ENCODE assay signal across 15 cellular contexts in the genomic region with DNA sequence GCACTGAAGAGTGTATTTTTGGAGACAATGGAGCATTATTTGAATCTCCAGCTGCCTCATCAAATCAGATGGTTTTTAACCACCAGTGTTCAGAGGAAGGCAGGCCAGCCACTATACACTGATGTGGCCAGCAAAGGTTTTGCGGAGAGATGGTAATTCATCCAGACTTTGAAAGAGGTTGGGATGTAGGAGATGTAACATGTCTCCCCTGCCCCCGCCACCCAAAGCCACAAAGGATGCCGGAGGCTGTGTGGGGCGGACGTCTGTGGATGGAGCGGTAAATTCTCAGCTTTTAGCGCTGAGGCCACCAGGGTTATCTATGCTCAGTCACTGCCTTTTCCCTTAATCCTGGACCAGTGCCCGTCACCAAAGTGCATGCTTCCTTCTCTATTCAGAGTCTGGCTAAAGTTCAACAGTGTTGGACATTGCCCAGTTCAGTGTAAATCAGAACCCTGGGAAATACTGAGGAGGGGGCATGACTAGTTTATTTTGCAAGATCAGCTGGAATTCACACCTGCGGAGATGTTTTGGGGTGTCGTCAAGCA. TPM values are rescaled to one million over a fixed set of nuclear protein-coding genes. Genes with fewer than 3 reads are reported as not detected.
DNase-seq lines count a peak whose midpoint lies in the region; ATAC-seq, FAIRE-seq and TF ChIP-seq lines count a peak whose summit lies in the region.
"Had no signal": no experiment of that assay in that cellular context is flagged by ENCODE, and none has a peak within 500 bp of the region (broad histone marks: within the 10 kb centered on the region; RNA-seq: fewer than 3 reads in every experiment).

No MANE protein-coding gene starts in this region.

- intact Hi-C loops in right cardiac atrium (cut with DNase I) (no loop called here), cardiac septum (cut with DNase I) (no loop called here), HepG2 (cut with micrococcal nuclease; ENCODE audit: unreplicated experiment) (no loop called here)

- 23% methylated on average over 10 of the region's 10 CpGs for WGBS in right cardiac atrium
- WGBS in HepG2 (ENCODE audit: low lambda C conversion rate), result 29% methylated on average over 10 of the region's 10 CpGs

- H3K4me2 ChIP-seq in HepG2 (ENCODE audit: low read depth, low read length), result no peak overlapping the region

- BruUV-seq in HepG2 (replicated peaks; lab: Mats Ljungman, UMichigan), result no TSS peak

- no peak for TF ChIP-seq EP300 in HepG2 (IDR thresholded peaks at IDR 0.05; ENCODE audit: low read depth in 2 of 2, low read length in 2 of 2)
- TF ChIP-seq EP300 in HepG2 (CRISPR knock-in tag; IDR thresholded peaks at IDR 0.05; ENCODE audit: borderline replicate concordance), result no peak

- H3K79me2 ChIP-seq in HepG2 (ENCODE audit: insufficient read depth, low read length), result no peaks in the 10 kb centered on the region

- in situ Hi-C loops in astrocyte of the spinal cord (cut with HindIII; ENCODE audit: low sequenced_read_pairs), result no loop called here
- in situ Hi-C loops in HepG2 (cut with HindIII; ENCODE audit: extremely low pct_ligation_motif_present, low pct_unique_long_range_greater_than_20kb), result no loop called here

- DNase-seq in right cardiac atrium (peak in 2 of 3 donors; percentile 62 to 68), cardiac septum (ENCODE audit: low spot score) (no peak), astrocyte of the spinal cord (ENCODE audit: low read depth, low spot score) (peak; percentile 58), HepG2 (ENCODE audit: low spot score) (peak; percentile 50), WERI-Rb-1 (no peak), NCI-H1436 treated with DMSO at 0.1 percent for 48 hours (lab: John Stamatoyannopoulos, UW) (no peak)
- no peak for DNase-seq in stimulated activated CD4-positive, alpha-beta T cell treated with anti-CD3 and anti-CD28 coated beads, Interleukin-4, amount 100 ng/mL, for 24 hours
- DNase-seq: activated B cell treated with CpG ODN at 0.5 μM for 24 hours, activated gamma-delta T cell, NCI-H226 had no signal

- FAIRE-seq in HepG2 (lab: Jason Lieb, UNC), result peak; percentile 77
- FAIRE-seq: endometrium, GM12891 had no signal

- H2AFZ ChIP-seq in HepG2 (ENCODE audit: low read length), result no peak overlapping the region
- H2AFZ ChIP-seq: parathyroid adenoma had no signal

- no peak for TF ChIP-seq POLR2A in HepG2 (IDR thresholded peaks at IDR 0.05; ENCODE audit: insufficient read depth in 1 of 2, low read depth in 2 of 2, low read length in 2 of 2)

- H3K27ac ChIP-seq in right cardiac atrium (ENCODE audit: low read length) (no peak overlapping the region), HepG2 (ENCODE audit: extremely low read length, insufficient read depth, low read length) (peak overlapping the region; percentile 11), WERI-Rb-1 (no peak overlapping the region)
- H3K27ac ChIP-seq: parathyroid adenoma, suprapubic skin had no signal

- ATAC-seq in right cardiac atrium (peak in 1 of 2 donors; percentile 42), HepG2 (peak; percentile 71), HG02840 (IDR thresholded peaks at IDR 0.05; ENCODE audit: low FRiP score, unreplicated experiment) (no peak)

- H3K9me3 ChIP-seq in right cardiac atrium (ENCODE audit: control insufficient read depth, low read length) (no peaks in the 10 kb centered on the region), HepG2 (ENCODE audit: low read length) (no peaks in the 10 kb centered on the region), WERI-Rb-1 (ENCODE audit: severe bottlenecking) (no peaks in the 10 kb centered on the region)
- H3K9me3 ChIP-seq: suprapubic skin had no signal

- H3K36me3 ChIP-seq in HepG2 (replicated peaks in 1 of 2; ENCODE audit: control insufficient read depth in 1 of 2, insufficient read depth in 2 of 2, low read length in 2 of 2) (peaks cover 6 to 10% of the 10 kb centered on the region in 2 experiments; a peak in 4 of 5 replicates), WERI-Rb-1 (no peaks in the 10 kb centered on the region)

- no peaks in the 10 kb centered on the region for H4K20me1 ChIP-seq in HepG2 (ENCODE audit: insufficient read depth, low read length)

- CTCF ChIA-PET in HepG2 (lab: Yijun Ruan, JAX; ENCODE audit: low intra/inter-chr PET ratio, low total read pairs), result no interaction called here

- POLR2A ChIA-PET in HepG2 (lab: Yijun Ruan, JAX), result interaction anchor here (1.4 kb wide), 1 partner anchor 12 kb away, joined by 7 read pairs; the partner anchor contains the start of gene SRRT

- H3K27me3 ChIP-seq in right cardiac atrium (ENCODE audit: control insufficient read depth, insufficient read depth) (no peaks in the 10 kb centered on the region), HepG2 (ENCODE audit: control insufficient read depth in 1 of 2, insufficient read depth in 2 of 2, low read length in 2 of 2) (no peaks in the 10 kb centered on the region), WERI-Rb-1 (ENCODE audit: insufficient read depth, low read depth, severe bottlenecking) (no peaks in the 10 kb centered on the region)
- H3K27me3 ChIP-seq: suprapubic skin had no signal

- no peak for TF ChIP-seq CTCF in astrocyte of the spinal cord (IDR thresholded peaks at IDR 0.05; ENCODE audit: low read depth, low read length)
- no peak for TF ChIP-seq CTCF in HepG2 (CRISPR knock-in tag; IDR thresholded peaks at IDR 0.05)
- no peak for TF ChIP-seq CTCF in WERI-Rb-1 (IDR thresholded peaks at IDR 0.05; ENCODE audit: low read depth, low read length)

- no peak overlapping the region for H3K9ac ChIP-seq in HepG2 (ENCODE audit: insufficient read depth, low read depth, low read length)
- H3K9ac ChIP-seq: parathyroid adenoma had no signal

- H3K4me1 ChIP-seq in right cardiac atrium (ENCODE audit: control insufficient read depth, insufficient read depth, low read length), result no peaks in the 10 kb centered on the region
- peaks cover 19% of the 10 kb centered on the region for H3K4me1 ChIP-seq in HepG2 (ENCODE audit: insufficient read depth, low read length)

- H3K4me3 ChIP-seq in right cardiac atrium (ENCODE audit: low read length) (no peak overlapping the region), astrocyte of the spinal cord (ENCODE audit: low read depth, low read length) (no peak overlapping the region), HepG2 (replicated peaks in 1 of 3; ENCODE audit: insufficient read depth in 1 of 3, low read depth in 2 of 3, low read length in 3 of 3) (no peak overlapping the region), WERI-Rb-1 (ENCODE audit: low read depth, low read length) (no peak overlapping the region)
- H3K4me3 ChIP-seq: suprapubic skin had no signal

- no peak for TF ChIP-seq RAD21 in HepG2 (CRISPR knock-in tag; IDR thresholded peaks at IDR 0.05)

RNA-seq across cellular contexts. Expression of gene TRIP6, which starts 3.7 kb away (rescaled TPM):
- total RNA-seq in right cardiac atrium (10 to 100 TPM; 34.1 to 49.6 (median 46.9) TPM), cardiac septum (24.4 TPM), HepG2 (2016; rRNA removed; fragmentation: Illumina TruSeq; extraction: Trizol) (0.38 TPM in 1 of 2 replicates, not detected in the other)
- polyA plus RNA-seq in right cardiac atrium (31.4 TPM), HepG2 (2011; rRNA removed) (0.30 and 0.34 TPM in 2 replicates)
- 0.61 and 0.71 TPM in 2 replicates for total RNA-seq in HepG2 (2016; cell fraction: cytosol; rRNA removed; fragmentation: Illumina TruSeq; extraction: Trizol; ENCODE audit: low read depth)
- 0.22 and 0.35 TPM in 2 replicates for total RNA-seq in HepG2 (2016; cell fraction: insoluble cytoplasmic fraction; rRNA removed; fragmentation: Illumina TruSeq; extraction: Trizol)
- total RNA-seq in HepG2 (2016; cell fraction: membrane; rRNA removed; fragmentation: Illumina TruSeq; extraction: Trizol), result 0.15 and 0.41 TPM in 2 replicates
- total RNA-seq in HepG2 (2016; cell fraction: nucleus; rRNA removed; fragmentation: Illumina TruSeq; extraction: Trizol), result 0.41 and 0.65 TPM in 2 replicates
- polyA plus RNA-seq in HepG2 (2011; cell fraction: cytosol; rRNA removed), result 0.13 and 0.21 TPM in 2 replicates
- 0.99 and 1.1 TPM in 2 replicates for polyA plus RNA-seq in HepG2 (2011; cell fraction: nucleus; rRNA removed)
- 0.24 and 0.55 TPM in 2 replicates for polyA plus RNA-seq in HepG2 (2012)
- polyA plus RNA-seq in HepG2 (2016; cell fraction: cytosol; fragmentation: Illumina TruSeq; extraction: Trizol; ENCODE audit: low read depth), result 0.20 and 0.31 TPM in 2 replicates
- polyA plus RNA-seq in HepG2 (2016; cell fraction: insoluble cytoplasmic fraction; fragmentation: Illumina TruSeq; extraction: Trizol; ENCODE audit: low read depth), result 0.19 and 0.32 TPM in 2 replicates
- polyA plus RNA-seq in HepG2 (2016; cell fraction: membrane; fragmentation: Illumina TruSeq; extraction: Trizol; ENCODE audit: low read depth), result 0.09 and 0.10 TPM in 2 replicates
- polyA plus RNA-seq in HepG2 (2016; cell fraction: nucleus; fragmentation: Illumina TruSeq; extraction: Trizol; ENCODE audit: insufficient read depth, low read depth), result 1.4 and 2.7 TPM in 2 replicates
- 0.32 and 43.8 TPM in 2 replicates for polyA minus RNA-seq in HepG2 (2011; rRNA and poly(A)+ RNA removed; ENCODE audit: low replicate concordance)
- polyA minus RNA-seq in HepG2 (2011; cell fraction: cytosol; rRNA and poly(A)+ RNA removed), result 0.53 and 0.69 TPM in 2 replicates
- 0.62 and 0.90 TPM in 2 replicates for polyA minus RNA-seq in HepG2 (2011; cell fraction: nucleus; rRNA and poly(A)+ RNA removed)

RNA-seq across cellular contexts. Expression of gene SLC12A9, which starts 11.0 kb away (rescaled TPM):
- total RNA-seq in right cardiac atrium (10 to 100 TPM in 3 of 4 donors, 1 to 10 TPM in 1; 9.3 to 16.9 (median 12.6) TPM), cardiac septum (6.9 TPM), HepG2 (2016; rRNA removed; fragmentation: Illumina TruSeq; extraction: Trizol) (5.4 and 16.6 TPM in 2 replicates)
- polyA plus RNA-seq in right cardiac atrium (6.4 TPM), HepG2 (2011; rRNA removed) (8.7 and 13.9 TPM in 2 replicates)
- total RNA-seq in HepG2 (2016; cell fraction: cytosol; rRNA removed; fragmentation: Illumina TruSeq; extraction: Trizol; ENCODE audit: low read depth), result 4.7 and 5.6 TPM in 2 replicates
- 5.6 and 18.2 TPM in 2 replicates for total RNA-seq in HepG2 (2016; cell fraction: insoluble cytoplasmic fraction; rRNA removed; fragmentation: Illumina TruSeq; extraction: Trizol)
- 7.9 and 9.1 TPM in 2 replicates for total RNA-seq in HepG2 (2016; cell fraction: membrane; rRNA removed; fragmentation: Illumina TruSeq; extraction: Trizol)
- 14.7 and 18.3 TPM in 2 replicates for total RNA-seq in HepG2 (2016; cell fraction: nucleus; rRNA removed; fragmentation: Illumina TruSeq; extraction: Trizol)
- polyA plus RNA-seq in HepG2 (2011; cell fraction: cytosol; rRNA removed), result 6.6 and 7.9 TPM in 2 replicates
- polyA plus RNA-seq in HepG2 (2011; cell fraction: nucleus; rRNA removed), result 25.6 and 27.8 TPM in 2 replicates
- 6.2 and 8.0 TPM in 2 replicates for polyA plus RNA-seq in HepG2 (2012)
- 1.6 and 2.0 TPM in 2 replicates for polyA plus RNA-seq in HepG2 (2016; cell fraction: cytosol; fragmentation: Illumina TruSeq; extraction: Trizol; ENCODE audit: low read depth)
- 4.7 and 6.3 TPM in 2 replicates for polyA plus RNA-seq in HepG2 (2016; cell fraction: insoluble cytoplasmic fraction; fragmentation: Illumina TruSeq; extraction: Trizol; ENCODE audit: low read depth)
- polyA plus RNA-seq in HepG2 (2016; cell fraction: membrane; fragmentation: Illumina TruSeq; extraction: Trizol; ENCODE audit: low read depth), result 4.0 and 4.6 TPM in 2 replicates
- polyA plus RNA-seq in HepG2 (2016; cell fraction: nucleus; fragmentation: Illumina TruSeq; extraction: Trizol; ENCODE audit: insufficient read depth, low read depth), result 31.8 and 35.4 TPM in 2 replicates
- 12.3 and 25.2 TPM in 2 replicates for polyA minus RNA-seq in HepG2 (2011; rRNA and poly(A)+ RNA removed; ENCODE audit: low replicate concordance)
- polyA minus RNA-seq in HepG2 (2011; cell fraction: cytosol; rRNA and poly(A)+ RNA removed), result 3.1 and 5.7 TPM in 2 replicates
- polyA minus RNA-seq in HepG2 (2011; cell fraction: nucleus; rRNA and poly(A)+ RNA removed), result 4.0 and 6.5 TPM in 2 replicates

RNA-seq across cellular contexts. Expression of gene SRRT, which starts 11.4 kb away (rescaled TPM):
- total RNA-seq in right cardiac atrium (10 to 100 TPM; 79.1 to 88.0 (median 82.2) TPM), cardiac septum (62.9 TPM), HepG2 (2016; rRNA removed; fragmentation: Illumina TruSeq; extraction: Trizol) (79.1 and 106 TPM in 2 replicates)
- polyA plus RNA-seq in right cardiac atrium (45.8 TPM), HepG2 (2011; rRNA removed) (26.2 and 30.4 TPM in 2 replicates)
- 11.8 and 17.5 TPM in 2 replicates for total RNA-seq in HepG2 (2016; cell fraction: cytosol; rRNA removed; fragmentation: Illumina TruSeq; extraction: Trizol; ENCODE audit: low read depth)
- 56.7 and 113 TPM in 2 replicates for total RNA-seq in HepG2 (2016; cell fraction: insoluble cytoplasmic fraction; rRNA removed; fragmentation: Illumina TruSeq; extraction: Trizol)
- 21.7 and 29.6 TPM in 2 replicates for total RNA-seq in HepG2 (2016; cell fraction: membrane; rRNA removed; fragmentation: Illumina TruSeq; extraction: Trizol)
- 78.9 and 79.0 TPM in 2 replicates for total RNA-seq in HepG2 (2016; cell fraction: nucleus; rRNA removed; fragmentation: Illumina TruSeq; extraction: Trizol)
- 9.4 and 12.5 TPM in 2 replicates for polyA plus RNA-seq in HepG2 (2011; cell fraction: cytosol; rRNA removed)
- polyA plus RNA-seq in HepG2 (2011; cell fraction: nucleus; rRNA removed), result 220 and 271 TPM in 2 replicates
- polyA plus RNA-seq in HepG2 (2012), result 52.9 and 58.7 TPM in 2 replicates
- polyA plus RNA-seq in HepG2 (2016; cell fraction: cytosol; fragmentation: Illumina TruSeq; extraction: Trizol; ENCODE audit: low read depth), result 12.1 and 13.2 TPM in 2 replicates
- 72.8 and 96.9 TPM in 2 replicates for polyA plus RNA-seq in HepG2 (2016; cell fraction: insoluble cytoplasmic fraction; fragmentation: Illumina TruSeq; extraction: Trizol; ENCODE audit: low read depth)
- polyA plus RNA-seq in HepG2 (2016; cell fraction: membrane; fragmentation: Illumina TruSeq; extraction: Trizol; ENCODE audit: low read depth), result 17.7 and 23.3 TPM in 2 replicates
- polyA plus RNA-seq in HepG2 (2016; cell fraction: nucleus; fragmentation: Illumina TruSeq; extraction: Trizol; ENCODE audit: insufficient read depth, low read depth), result 226 and 281 TPM in 2 replicates
- polyA minus RNA-seq in HepG2 (2011; rRNA and poly(A)+ RNA removed; ENCODE audit: low replicate concordance), result 23.1 and 63.7 TPM in 2 replicates
- 17.7 and 23.7 TPM in 2 replicates for polyA minus RNA-seq in HepG2 (2011; cell fraction: cytosol; rRNA and poly(A)+ RNA removed)
- polyA minus RNA-seq in HepG2 (2011; cell fraction: nucleus; rRNA and poly(A)+ RNA removed), result 55.4 and 59.5 TPM in 2 replicates

RNA-seq across cellular contexts. Expression of gene UFSP1, which starts 26.0 kb away (rescaled TPM):
- total RNA-seq in right cardiac atrium, result 1 to 10 TPM; 2.5 to 3.5 (median 3.0) TPM
- 3.6 TPM for polyA plus RNA-seq in right cardiac atrium
- 2.1 TPM for total RNA-seq in cardiac septum
- total RNA-seq in HepG2 (2016; rRNA removed; fragmentation: Illumina TruSeq; extraction: Trizol), result 2.8 and 3.3 TPM in 2 replicates
- total RNA-seq in HepG2 (2016; cell fraction: cytosol; rRNA removed; fragmentation: Illumina TruSeq; extraction: Trizol; ENCODE audit: low read depth), result 1.7 and 2.1 TPM in 2 replicates
- total RNA-seq in HepG2 (2016; cell fraction: insoluble cytoplasmic fraction; rRNA removed; fragmentation: Illumina TruSeq; extraction: Trizol), result 2.5 and 3.0 TPM in 2 replicates
- 1.7 and 2.0 TPM in 2 replicates for total RNA-seq in HepG2 (2016; cell fraction: membrane; rRNA removed; fragmentation: Illumina TruSeq; extraction: Trizol)
- 2.3 TPM in 2 replicates for total RNA-seq in HepG2 (2016; cell fraction: nucleus; rRNA removed; fragmentation: Illumina TruSeq; extraction: Trizol)
- 0.65 and 1.3 TPM in 2 replicates for polyA plus RNA-seq in HepG2 (2011; rRNA removed)
- polyA plus RNA-seq in HepG2 (2011; cell fraction: cytosol; rRNA removed), result 0.65 and 1.2 TPM in 2 replicates
- polyA plus RNA-seq in HepG2 (2011; cell fraction: nucleus; rRNA removed), result 2.0 and 2.5 TPM in 2 replicates
- 0.96 and 1.6 TPM in 2 replicates for polyA plus RNA-seq in HepG2 (2012)
- polyA plus RNA-seq in HepG2 (2016; cell fraction: cytosol; fragmentation: Illumina TruSeq; extraction: Trizol; ENCODE audit: low read depth), result 0.41 and 0.42 TPM in 2 replicates
- polyA plus RNA-seq in HepG2 (2016; cell fraction: insoluble cytoplasmic fraction; fragmentation: Illumina TruSeq; extraction: Trizol; ENCODE audit: low read depth), result 1.9 and 2.3 TPM in 2 replicates
- 0.65 and 0.74 TPM in 2 replicates for polyA plus RNA-seq in HepG2 (2016; cell fraction: membrane; fragmentation: Illumina TruSeq; extraction: Trizol; ENCODE audit: low read depth)
- 1.0 and 1.5 TPM in 2 replicates for polyA plus RNA-seq in HepG2 (2016; cell fraction: nucleus; fragmentation: Illumina TruSeq; extraction: Trizol; ENCODE audit: insufficient read depth, low read depth)
- polyA minus RNA-seq in HepG2 (2011; rRNA and poly(A)+ RNA removed; ENCODE audit: low replicate concordance), result 5.4 and 9.8 TPM in 2 replicates
- polyA minus RNA-seq in HepG2 (2011; cell fraction: cytosol; rRNA and poly(A)+ RNA removed), result 0.89 and 1.7 TPM in 2 replicates
- 6.2 and 7.6 TPM in 2 replicates for polyA minus RNA-seq in HepG2 (2011; cell fraction: nucleus; rRNA and poly(A)+ RNA removed)

RNA-seq across cellular contexts. Expression of gene ACHE, which starts 32.2 kb away (rescaled TPM):
- total RNA-seq in right cardiac atrium (10 to 100 TPM; 13.7 to 32.5 (median 22.7) TPM), cardiac septum (2.1 TPM), HepG2 (2016; rRNA removed; fragmentation: Illumina TruSeq; extraction: Trizol) (0.18 TPM in 1 of 2 replicates, not detected in the other)
- polyA plus RNA-seq in right cardiac atrium (11.3 TPM), HepG2 (2011; rRNA removed) (0.40 and 0.99 TPM in 2 replicates)
- total RNA-seq in HepG2 (2016; cell fraction: cytosol; rRNA removed; fragmentation: Illumina TruSeq; extraction: Trizol; ENCODE audit: low read depth), result not detected in 2 replicates
- total RNA-seq in HepG2 (2016; cell fraction: insoluble cytoplasmic fraction; rRNA removed; fragmentation: Illumina TruSeq; extraction: Trizol), result 0.09 TPM in 1 of 2 replicates, not detected in the other
- total RNA-seq in HepG2 (2016; cell fraction: membrane; rRNA removed; fragmentation: Illumina TruSeq; extraction: Trizol), result not detected in 2 replicates
- not detected in 2 replicates for total RNA-seq in HepG2 (2016; cell fraction: nucleus; rRNA removed; fragmentation: Illumina TruSeq; extraction: Trizol)
- polyA plus RNA-seq in HepG2 (2011; cell fraction: cytosol; rRNA removed), result 0.25 and 0.38 TPM in 2 replicates
- 2.2 and 3.0 TPM in 2 replicates for polyA plus RNA-seq in HepG2 (2011; cell fraction: nucleus; rRNA removed)
- polyA plus RNA-seq in HepG2 (2012), result 0.27 and 0.87 TPM in 2 replicates
- 0.05 and 0.07 TPM in 2 replicates for polyA plus RNA-seq in HepG2 (2016; cell fraction: cytosol; fragmentation: Illumina TruSeq; extraction: Trizol; ENCODE audit: low read depth)
- polyA plus RNA-seq in HepG2 (2016; cell fraction: insoluble cytoplasmic fraction; fragmentation: Illumina TruSeq; extraction: Trizol; ENCODE audit: low read depth), result not detected in 2 replicates
- polyA plus RNA-seq in HepG2 (2016; cell fraction: membrane; fragmentation: Illumina TruSeq; extraction: Trizol; ENCODE audit: low read depth), result 0.08 TPM in 1 of 2 replicates, not detected in the other
- 0.77 and 1.1 TPM in 2 replicates for polyA plus RNA-seq in HepG2 (2016; cell fraction: nucleus; fragmentation: Illumina TruSeq; extraction: Trizol; ENCODE audit: insufficient read depth, low read depth)
- polyA minus RNA-seq in HepG2 (2011; rRNA and poly(A)+ RNA removed; ENCODE audit: low replicate concordance), result 0.09 and 0.28 TPM in 2 replicates
- polyA minus RNA-seq in HepG2 (2011; cell fraction: cytosol; rRNA and poly(A)+ RNA removed), result not detected in 2 replicates
- 0.26 and 0.75 TPM in 2 replicates for polyA minus RNA-seq in HepG2 (2011; cell fraction: nucleus; rRNA and poly(A)+ RNA removed)

Comparison
In these comparisons a context has a peak if more than half of its experiments do, and no peak if none do; other contexts are left out.
1. DNase-seq: peak in right cardiac atrium (2 of 3), astrocyte of the spinal cord (single experiment) and HepG2 (single experiment); none in cardiac septum (single experiment), WERI-Rb-1 (single experiment), stimulated activated CD4-positive, alpha-beta T cell treated with anti-CD3 and anti-CD28 coated beads, Interleukin-4, amount 100 ng/mL, for 24 hours (single experiment) and NCI-H1436 treated with DMSO at 0.1 percent for 48 hours (single experiment).
2. RNA of gene TRIP6, which starts 3.7 kb away (total RNA-seq): 34.1 to 49.6 TPM in right cardiac atrium and 24.4 TPM in cardiac septum (single experiment); 0.15 to 0.71 TPM in HepG2; every median in the first group is over 10 times any median in the second.